In the genomic region with DNA sequence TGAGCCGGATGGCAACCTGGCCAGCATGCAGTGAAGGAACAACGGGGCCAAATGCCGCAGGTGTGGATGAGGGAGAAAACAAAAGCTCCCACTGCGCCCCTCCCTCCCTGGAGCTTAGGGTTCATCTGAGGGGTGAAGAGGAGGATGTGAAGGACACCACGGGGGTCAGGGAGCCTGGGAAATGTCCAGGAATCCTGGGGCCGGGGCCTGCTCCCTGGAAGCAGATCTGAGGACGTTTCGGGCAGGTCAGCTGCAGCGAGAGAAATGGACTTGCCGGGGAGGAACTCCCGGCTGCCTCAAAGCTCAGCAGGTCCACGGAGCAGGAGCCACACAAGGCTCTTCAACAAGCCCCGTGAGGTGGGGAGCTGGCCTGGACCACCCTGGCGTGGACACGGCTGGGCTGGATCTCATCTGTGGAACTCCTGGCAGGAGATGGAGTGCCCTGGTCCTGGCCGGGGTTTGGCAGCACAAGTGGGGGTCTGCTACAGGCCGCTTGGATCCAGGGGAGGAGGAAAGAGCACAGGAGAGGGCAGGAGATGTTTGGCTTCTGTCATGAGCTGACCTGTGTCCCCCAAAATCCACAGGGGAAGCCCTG, we compare ENCODE assay signal across 23 cellular contexts.
DNase-seq lines count a peak whose midpoint lies in the region; ATAC-seq, FAIRE-seq and TF ChIP-seq lines count a peak whose summit lies in the region.
"Had no signal": no experiment of that assay in that cellular context is flagged by ENCODE, and none has a peak within 500 bp of the region (broad histone marks: within the 10 kb centered on the region; RNA-seq: fewer than 3 reads in every experiment).

No MANE protein-coding gene starts in this region.

- intact Hi-C loops in kidney (cut with DNase I), result no loop called here
- intact Hi-C loops in spleen (cut with DNase I; ENCODE audit: low total_unique reads), result no loop called here
- intact Hi-C loops in left ventricle myocardium superior (cut with micrococcal nuclease), result no loop called here

- H4K20me1 ChIP-seq in BLaER1 treated with 17β-estradiol and CSF1 and Interleukin-3, amounts not matched to agents 10 nM and 100 nM, result no peaks in the 10 kb centered on the region

- no peak for FAIRE-seq in kidney (lab: Jason Lieb, UNC)
- FAIRE-seq: A549, GM12891, GM18507, H54 had no signal

- POLR2A ChIA-PET in WTC11 (lab: Charles Lee), result no interaction called here

- TF ChIP-seq CTCF in WTC11 (IDR thresholded peaks at IDR 0.05), result no peak
- TF ChIP-seq CTCF in kidney (IDR thresholded peaks at IDR 0.05; ENCODE audit: borderline replicate concordance, extremely low read depth, insufficient read depth), result no peak
- TF ChIP-seq CTCF in spleen (IDR thresholded peaks at IDR 0.05 in 8 of 11, conservative IDR thresholded peaks at IDR 0.05 in 3 of 11), result no peak

- peaks cover 15 to 64% (median 60%) of the 10 kb centered on the region in 10 experiments for H3K4me1 ChIP-seq in BLaER1 treated with 17β-estradiol and CSF1 and Interleukin-3, amounts not matched to agents 10 nM and 100 nM
- H3K4me1 ChIP-seq in kidney (ENCODE audit: control insufficient read depth in 1 of 2, insufficient read depth in 1 of 2, low read depth in 1 of 2, low read length in 2 of 2) (no peaks in the 10 kb centered on the region), spleen (no peaks in the 10 kb centered on the region)
- H3K4me1 ChIP-seq: A549, HAP-1 had no signal

- DNase-seq in WTC11 (ENCODE audit: low spot score) (no peak), kidney (peak; percentile 53), spleen (peak; percentile 59), dermis blood vessel endothelial cell (no peak), left ventricle myocardium superior (no peak)
- no peak for DNase-seq in activated CD4-positive, alpha-beta T cell treated with anti-CD3 and anti-CD28 coated beads for 48 hours
- DNase-seq: 8988T; ACHN; AML-193; Calu3; CD4-positive, alpha-beta memory T cell; COR-L47; DMS53; DMS79 treated with DMSO at 0.1 percent for 48 hours; GF-D8; HFFc6 had no signal

- ATAC-seq in WTC11, result no peak
- no peak for ATAC-seq in left ventricle myocardium superior
- ATAC-seq: GM23338 had no signal

- peaks cover 14% of the 10 kb centered on the region; the same call in 1 of the 2 replicates for H3K36me3 Mint-ChIP-seq in WTC11
- H3K36me3 Mint-ChIP-seq: CD4-positive, alpha-beta memory T cell had no signal

- H3K9ac ChIP-seq in BLaER1 treated with 17β-estradiol and CSF1 and Interleukin-3, amounts not matched to agents 10 nM and 100 nM, result no peak overlapping the region
- H3K9ac ChIP-seq in kidney (ENCODE audit: low read length in 2 of 2), result no peak overlapping the region

- no peak overlapping the region for H3K27ac Mint-ChIP-seq in WTC11
- H3K27ac Mint-ChIP-seq: CD4-positive, alpha-beta memory T cell; GM23338; HFFc6 had no signal

- no peak overlapping the region for H3K4me3 ChIP-seq in BLaER1 treated with 17β-estradiol and CSF1 and Interleukin-3, amounts not matched to agents 10 nM and 100 nM
- H3K4me3 ChIP-seq in kidney (ENCODE audit: low read length in 2 of 2) (no peak overlapping the region), spleen (no peak overlapping the region)
- H3K4me3 ChIP-seq: A549, GM23338, HAP-1 had no signal

- CTCF ChIA-PET in WTC11 (lab: Charles Lee), result no interaction called here

- WGBS in spleen, 5 donors, result 86 to 91% (median 87%) methylated on average over 12 to 17 of the region's 17 CpGs

- H3K4me2 ChIP-seq in BLaER1 treated with 17β-estradiol and CSF1 and Interleukin-3, amounts not matched to agents 10 nM and 100 nM, result peak overlapping the region in 8 of 11 experiments; percentile 15 to 85 (median 80); a peak in 12 of 22 replicates
- H3K4me2 ChIP-seq: A549, GM23338 had no signal

- no peaks in the 10 kb centered on the region for H3K27me3 Mint-ChIP-seq in WTC11 (ENCODE audit: low read depth)

- H3K9me3 ChIP-seq in BLaER1 treated with 17β-estradiol and CSF1 and Interleukin-3, amounts not matched to agents 10 nM and 100 nM (replicated peaks in 1 of 11), result no peaks in the 10 kb centered on the region
- H3K9me3 ChIP-seq in kidney (ENCODE audit: control insufficient read depth in 1 of 2, low read length in 2 of 2) (no peaks in the 10 kb centered on the region), spleen (no peaks in the 10 kb centered on the region)
- H3K9me3 ChIP-seq: A549, HAP-1 had no signal

- TF ChIP-seq POLR2A in spleen (IDR thresholded peaks at IDR 0.05), result no peak

- H3K27me3 ChIP-seq in BLaER1 treated with 17β-estradiol and CSF1 and Interleukin-3, amounts not matched to agents 10 nM and 100 nM, result no peaks in the 10 kb centered on the region
- H3K27me3 ChIP-seq in spleen (replicated peaks in 1 of 7), result peaks cover 0 to 7% (median 0%) of the 10 kb centered on the region in 7 donors

- H3K4me1 Mint-ChIP-seq in WTC11, result peaks cover 29% of the 10 kb centered on the region
- H3K4me1 Mint-ChIP-seq: CD4-positive, alpha-beta memory T cell; GM23338 had no signal

- H3K9me3 Mint-ChIP-seq in WTC11, result peaks cover 10% of the 10 kb centered on the region
- H3K9me3 Mint-ChIP-seq: CD4-positive, alpha-beta memory T cell had no signal

- no peaks in the 10 kb centered on the region for H3K36me3 ChIP-seq in BLaER1 treated with 17β-estradiol and CSF1 and Interleukin-3, amounts not matched to agents 10 nM and 100 nM
- H3K36me3 ChIP-seq in kidney (ENCODE audit: control insufficient read depth in 1 of 2, insufficient read depth in 2 of 2, low read length in 2 of 2) (no peaks in the 10 kb centered on the region), spleen (no peaks in the 10 kb centered on the region)
- H3K36me3 ChIP-seq: HAP-1 had no signal

- H3K4me3 Mint-ChIP-seq in WTC11, result no peak overlapping the region
- H3K4me3 Mint-ChIP-seq: CD4-positive, alpha-beta memory T cell; GM23338; HFFc6 had no signal

- no peak overlapping the region for H3K27ac ChIP-seq in BLaER1 treated with 17β-estradiol and CSF1 and Interleukin-3, amounts not matched to agents 10 nM and 100 nM
- H3K27ac ChIP-seq in kidney (ENCODE audit: low read depth in 2 of 2, low read length in 2 of 2) (no peak overlapping the region), spleen (no peak overlapping the region)
- H3K27ac ChIP-seq: A549 had no signal

TF ChIP-seq in WTC11, 78 proteins besides CTCF, POLR2A, EP300 and RAD21:
- no peak for TF ChIP-seq CREB1 (CRISPR knock-in tag; IDR thresholded peaks at IDR 0.05)
- no peak for TF ChIP-seq OVOL2 (CRISPR knock-in tag; IDR thresholded peaks at IDR 0.05; ENCODE audit: borderline replicate concordance)
- TF ChIP-seq, protein P1, sequence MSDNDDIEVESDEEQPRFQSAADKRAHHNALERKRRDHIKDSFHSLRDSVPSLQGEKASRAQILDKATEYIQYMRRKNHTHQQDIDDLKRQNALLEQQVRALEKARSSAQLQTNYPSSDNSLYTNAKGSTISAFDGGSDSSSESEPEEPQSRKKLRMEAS (CRISPR knock-in tag; IDR thresholded peaks at IDR 0.05), result no peak
- TF ChIP-seq, protein P2, sequence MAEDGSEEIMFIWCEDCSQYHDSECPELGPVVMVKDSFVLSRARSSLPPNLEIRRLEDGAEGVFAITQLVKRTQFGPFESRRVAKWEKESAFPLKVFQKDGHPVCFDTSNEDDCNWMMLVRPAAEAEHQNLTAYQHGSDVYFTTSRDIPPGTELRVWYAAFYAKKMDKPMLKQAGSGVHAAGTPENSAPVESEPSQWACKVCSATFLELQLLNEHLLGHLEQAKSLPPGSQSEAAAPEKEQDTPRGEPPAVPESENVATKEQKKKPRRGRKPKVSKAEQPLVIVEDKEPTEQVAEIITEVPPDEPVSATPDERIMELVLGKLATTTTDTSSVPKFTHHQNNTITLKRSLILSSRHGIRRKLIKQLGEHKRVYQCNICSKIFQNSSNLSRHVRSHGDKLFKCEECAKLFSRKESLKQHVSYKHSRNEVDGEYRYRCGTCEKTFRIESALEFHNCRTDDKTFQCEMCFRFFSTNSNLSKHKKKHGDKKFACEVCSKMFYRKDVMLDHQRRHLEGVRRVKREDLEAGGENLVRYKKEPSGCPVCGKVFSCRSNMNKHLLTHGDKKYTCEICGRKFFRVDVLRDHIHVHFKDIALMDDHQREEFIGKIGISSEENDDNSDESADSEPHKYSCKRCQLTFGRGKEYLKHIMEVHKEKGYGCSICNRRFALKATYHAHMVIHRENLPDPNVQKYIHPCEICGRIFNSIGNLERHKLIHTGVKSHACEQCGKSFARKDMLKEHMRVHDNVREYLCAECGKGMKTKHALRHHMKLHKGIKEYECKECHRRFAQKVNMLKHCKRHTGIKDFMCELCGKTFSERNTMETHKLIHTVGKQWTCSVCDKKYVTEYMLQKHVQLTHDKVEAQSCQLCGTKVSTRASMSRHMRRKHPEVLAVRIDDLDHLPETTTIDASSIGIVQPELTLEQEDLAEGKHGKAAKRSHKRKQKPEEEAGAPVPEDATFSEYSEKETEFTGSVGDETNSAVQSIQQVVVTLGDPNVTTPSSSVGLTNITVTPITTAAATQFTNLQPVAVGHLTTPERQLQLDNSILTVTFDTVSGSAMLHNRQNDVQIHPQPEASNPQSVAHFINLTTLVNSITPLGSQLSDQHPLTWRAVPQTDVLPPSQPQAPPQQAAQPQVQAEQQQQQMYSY (CRISPR knock-in tag; IDR thresholded peaks at IDR 0.05), result peak; percentile 25; the same call in 1 of the 2 replicates
- TF ChIP-seq, protein P3, sequence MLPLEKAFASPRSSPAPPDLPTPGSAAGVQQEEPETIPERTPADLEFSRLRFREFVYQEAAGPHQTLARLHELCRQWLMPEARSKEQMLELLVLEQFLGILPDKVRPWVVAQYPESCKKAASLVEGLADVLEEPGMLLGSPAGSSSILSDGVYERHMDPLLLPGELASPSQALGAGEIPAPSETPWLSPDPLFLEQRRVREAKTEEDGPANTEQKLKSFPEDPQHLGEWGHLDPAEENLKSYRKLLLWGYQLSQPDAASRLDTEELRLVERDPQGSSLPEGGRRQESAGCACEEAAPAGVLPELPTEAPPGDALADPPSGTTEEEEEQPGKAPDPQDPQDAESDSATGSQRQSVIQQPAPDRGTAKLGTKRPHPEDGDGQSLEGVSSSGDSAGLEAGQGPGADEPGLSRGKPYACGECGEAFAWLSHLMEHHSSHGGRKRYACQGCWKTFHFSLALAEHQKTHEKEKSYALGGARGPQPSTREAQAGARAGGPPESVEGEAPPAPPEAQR (CRISPR knock-in tag; IDR thresholded peaks at IDR 0.05), result no peak
- TF ChIP-seq, protein P4, sequence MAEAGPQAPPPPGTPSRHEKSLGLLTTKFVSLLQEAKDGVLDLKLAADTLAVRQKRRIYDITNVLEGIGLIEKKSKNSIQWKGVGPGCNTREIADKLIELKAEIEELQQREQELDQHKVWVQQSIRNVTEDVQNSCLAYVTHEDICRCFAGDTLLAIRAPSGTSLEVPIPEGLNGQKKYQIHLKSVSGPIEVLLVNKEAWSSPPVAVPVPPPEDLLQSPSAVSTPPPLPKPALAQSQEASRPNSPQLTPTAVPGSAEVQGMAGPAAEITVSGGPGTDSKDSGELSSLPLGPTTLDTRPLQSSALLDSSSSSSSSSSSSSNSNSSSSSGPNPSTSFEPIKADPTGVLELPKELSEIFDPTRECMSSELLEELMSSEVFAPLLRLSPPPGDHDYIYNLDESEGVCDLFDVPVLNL (CRISPR knock-in tag; IDR thresholded peaks at IDR 0.05; ENCODE audit: borderline replicate concordance, low read depth), result no peak
- TF ChIP-seq TCF7 (CRISPR knock-in tag; IDR thresholded peaks at IDR 0.05; ENCODE audit: low read depth), result no peak

Comparison
In these comparisons a context has a peak if more than half of its experiments do, and no peak if none do; other contexts are left out.
1. DNase-seq: peak in kidney (single experiment) and spleen (single experiment); none in WTC11 (single experiment), dermis blood vessel endothelial cell (single experiment), activated CD4-positive, alpha-beta T cell treated with anti-CD3 and anti-CD28 coated beads for 48 hours (single experiment) and left ventricle myocardium superior (single experiment).